In the genomic region with DNA sequence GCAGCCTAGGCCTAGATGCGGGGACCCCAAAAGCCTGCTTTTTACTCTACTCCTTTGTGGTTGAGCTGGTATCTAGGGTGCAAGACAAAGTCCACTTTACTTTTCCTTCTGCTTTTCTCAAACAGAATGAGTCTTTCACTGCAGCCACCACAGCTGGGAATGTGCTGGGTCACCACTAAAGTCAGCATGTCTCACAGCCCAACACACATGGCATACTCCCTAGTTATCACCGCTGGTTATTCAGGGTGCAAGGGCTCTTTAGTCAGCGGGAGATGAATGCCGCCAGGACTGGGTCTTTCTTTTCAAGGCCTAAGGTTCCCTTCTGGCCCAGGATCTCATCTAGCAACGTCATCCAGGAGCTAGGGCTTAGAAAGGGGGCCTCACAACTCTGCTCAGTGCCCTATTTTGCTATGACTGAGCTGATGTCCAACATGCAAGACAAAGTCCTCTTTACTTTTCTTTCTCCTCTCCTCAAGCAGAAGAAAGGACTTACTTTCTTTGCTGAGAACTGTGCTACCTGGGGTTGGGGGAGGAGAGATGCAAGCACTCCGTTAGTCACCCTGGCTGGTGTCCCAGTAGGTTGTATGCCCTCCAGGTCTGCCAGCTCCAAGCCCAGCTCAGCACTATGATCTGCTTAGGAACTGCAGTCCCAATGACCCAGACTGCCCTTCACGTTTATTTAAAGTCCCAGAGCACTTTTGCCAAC, we compare ENCODE assay signal across 1 cellular context.
TF ChIP-seq lines count a peak whose summit lies in the region.

No MANE protein-coding gene starts in this region.

TF ChIP-seq in HepG2, 621 proteins besides CTCF, POLR2A, EP300 and RAD21:
- TF ChIP-seq, protein P1, sequence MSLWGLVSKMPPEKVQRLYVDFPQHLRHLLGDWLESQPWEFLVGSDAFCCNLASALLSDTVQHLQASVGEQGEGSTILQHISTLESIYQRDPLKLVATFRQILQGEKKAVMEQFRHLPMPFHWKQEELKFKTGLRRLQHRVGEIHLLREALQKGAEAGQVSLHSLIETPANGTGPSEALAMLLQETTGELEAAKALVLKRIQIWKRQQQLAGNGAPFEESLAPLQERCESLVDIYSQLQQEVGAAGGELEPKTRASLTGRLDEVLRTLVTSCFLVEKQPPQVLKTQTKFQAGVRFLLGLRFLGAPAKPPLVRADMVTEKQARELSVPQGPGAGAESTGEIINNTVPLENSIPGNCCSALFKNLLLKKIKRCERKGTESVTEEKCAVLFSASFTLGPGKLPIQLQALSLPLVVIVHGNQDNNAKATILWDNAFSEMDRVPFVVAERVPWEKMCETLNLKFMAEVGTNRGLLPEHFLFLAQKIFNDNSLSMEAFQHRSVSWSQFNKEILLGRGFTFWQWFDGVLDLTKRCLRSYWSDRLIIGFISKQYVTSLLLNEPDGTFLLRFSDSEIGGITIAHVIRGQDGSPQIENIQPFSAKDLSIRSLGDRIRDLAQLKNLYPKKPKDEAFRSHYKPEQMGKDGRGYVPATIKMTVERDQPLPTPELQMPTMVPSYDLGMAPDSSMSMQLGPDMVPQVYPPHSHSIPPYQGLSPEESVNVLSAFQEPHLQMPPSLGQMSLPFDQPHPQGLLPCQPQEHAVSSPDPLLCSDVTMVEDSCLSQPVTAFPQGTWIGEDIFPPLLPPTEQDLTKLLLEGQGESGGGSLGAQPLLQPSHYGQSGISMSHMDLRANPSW (CRISPR knock-in tag; IDR thresholded peaks at IDR 0.05; ENCODE audit: borderline replicate concordance), result no peak
- TF ChIP-seq, protein P2, sequence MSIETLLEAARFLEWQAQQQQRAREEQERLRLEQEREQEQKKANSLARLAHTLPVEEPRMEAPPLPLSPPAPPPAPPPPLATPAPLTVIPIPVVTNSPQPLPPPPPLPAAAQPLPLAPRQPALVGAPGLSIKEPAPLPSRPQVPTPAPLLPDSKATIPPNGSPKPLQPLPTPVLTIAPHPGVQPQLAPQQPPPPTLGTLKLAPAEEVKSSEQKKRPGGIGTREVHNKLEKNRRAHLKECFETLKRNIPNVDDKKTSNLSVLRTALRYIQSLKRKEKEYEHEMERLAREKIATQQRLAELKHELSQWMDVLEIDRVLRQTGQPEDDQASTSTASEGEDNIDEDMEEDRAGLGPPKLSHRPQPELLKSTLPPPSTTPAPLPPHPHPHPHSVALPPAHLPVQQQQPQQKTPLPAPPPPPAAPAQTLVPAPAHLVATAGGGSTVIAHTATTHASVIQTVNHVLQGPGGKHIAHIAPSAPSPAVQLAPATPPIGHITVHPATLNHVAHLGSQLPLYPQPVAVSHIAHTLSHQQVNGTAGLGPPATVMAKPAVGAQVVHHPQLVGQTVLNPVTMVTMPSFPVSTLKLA (IDR thresholded peaks at IDR 0.05), result peak; percentile 65
